ENCODE assay signal across 24 cellular contexts in the genomic region with DNA sequence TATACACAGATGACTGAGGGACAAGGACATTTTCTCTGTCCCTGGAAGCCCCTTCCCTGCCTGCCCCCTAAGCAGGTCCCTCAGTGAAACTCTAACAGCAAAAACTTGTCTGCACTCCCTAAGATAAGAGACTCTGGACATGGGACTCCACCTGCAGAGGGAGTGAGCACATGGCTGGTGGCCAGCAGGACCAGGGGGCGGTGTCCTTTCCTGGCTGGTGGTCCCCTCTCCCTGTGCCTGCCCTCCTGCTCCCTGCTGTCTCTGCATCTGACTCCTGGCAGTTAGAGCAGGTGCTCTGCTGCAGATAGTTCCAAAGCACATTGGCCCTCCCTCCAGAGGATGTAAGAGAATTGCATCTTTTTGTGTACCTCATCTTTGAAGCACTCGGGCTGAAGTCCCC.
"Had no signal": no experiment of that assay in that cellular context is flagged by ENCODE, and none has a peak within 500 bp of the region (broad histone marks: within the 10 kb centered on the region; RNA-seq: fewer than 3 reads in every experiment).

No MANE protein-coding gene starts in this region.

- H3K9me3 ChIP-seq: ascending aorta, breast epithelium, MG63 had no signal

- H3K27ac ChIP-seq: ascending aorta, breast epithelium, PC-9 had no signal

- H3K4me1 ChIP-seq: ascending aorta, breast epithelium had no signal

- H3K4me2 ChIP-seq: PC-9 had no signal

- DNase-seq: activated CD4-positive, alpha-beta T cell treated with anti-CD3 and anti-CD28 coated beads for 36 hours; activated CD4-positive, alpha-beta T cell treated with anti-CD3 and anti-CD28 coated beads, Interleukin-2, amount 10 ng/mL, durations not matched to agents 7 days and 5 days; activated CD4-positive, alpha-beta T cell treated with anti-CD3 and anti-CD28 coated beads, Interleukin-2, amount 50 U/mL, for 48 hours; activated CD8-positive, alpha-beta T cell treated with anti-CD3 and anti-CD28 coated beads, Interleukin-2, amount 10 ng/mL, durations not matched to agents 7 days and 5 days; activated gamma-delta T cell; activated naive CD4-positive, alpha-beta T cell treated with Interleukin-2 at 50 U/mL for 16 hours; activated naive CD8-positive, alpha-beta T cell treated with anti-CD3 and anti-CD28 coated beads, Interleukin-2, amount 10 ng/mL, durations not matched to agents 7 days and 5 days; activated T-cell treated with anti-CD3 and anti-CD28 coated beads, Interleukin-2, amount 50 U/mL, for 24 hours; amygdala; Kasumi-1; KG1; MG63; NCI-H1048; NCI-H1105 treated with DMSO at 0.1 percent for 48 hours; NCI-H1436; NCI-H187; NCI-H345; PC-9; Right ventricle myocardium superior had no signal

- FAIRE-seq: TTC549 had no signal

- H3K27me3 ChIP-seq: ascending aorta, breast epithelium, MG63 had no signal

- H2AFZ ChIP-seq: PC-9 had no signal

- H3K4me3 ChIP-seq: ascending aorta, breast epithelium, MG63, PC-9 had no signal

- H3K36me3 ChIP-seq: ascending aorta, breast epithelium, MG63 had no signal

- ATAC-seq: activated CD4-positive, alpha-beta T cell treated with anti-CD3 and anti-CD28 coated beads for 36 hours; activated CD4-positive, CD25-positive, alpha-beta regulatory T cell treated with anti-CD3 and anti-CD28 coated beads, Interleukin-2, amount 50 U/mL, for 24 hours; activated CD8-positive, alpha-beta T cell treated with anti-CD3 and anti-CD28 coated beads, Interleukin-2, amount 10 ng/mL, durations not matched to agents 7 days and 5 days; WTC11 had no signal
